ENCODE assay signal across 7 cellular contexts in genomic region chr22:34057726-34058125, GRCh38.
"Had no signal": no experiment of that assay in that cellular context is flagged by ENCODE, and none has a peak within 500 bp of the region (broad histone marks: within the 10 kb centered on the region; RNA-seq: fewer than 3 reads in every experiment).

No MANE protein-coding gene starts in this region.

- H3K27ac ChIP-seq: HL-60, KMS-11 had no signal

- DNase-seq: IMR-90, KBM-7, KG1 had no signal

- H3K4me3 ChIP-seq: K562 had no signal

- FAIRE-seq: HTR-8/SVneo, K562 had no signal

- H3K9ac ChIP-seq: KMS-11 had no signal

- H3K4me2 ChIP-seq: KMS-11 had no signal

- ATAC-seq: K562 had no signal
